Comparison of ENCODE assay signal across 25 cellular contexts in the genomic region with DNA sequence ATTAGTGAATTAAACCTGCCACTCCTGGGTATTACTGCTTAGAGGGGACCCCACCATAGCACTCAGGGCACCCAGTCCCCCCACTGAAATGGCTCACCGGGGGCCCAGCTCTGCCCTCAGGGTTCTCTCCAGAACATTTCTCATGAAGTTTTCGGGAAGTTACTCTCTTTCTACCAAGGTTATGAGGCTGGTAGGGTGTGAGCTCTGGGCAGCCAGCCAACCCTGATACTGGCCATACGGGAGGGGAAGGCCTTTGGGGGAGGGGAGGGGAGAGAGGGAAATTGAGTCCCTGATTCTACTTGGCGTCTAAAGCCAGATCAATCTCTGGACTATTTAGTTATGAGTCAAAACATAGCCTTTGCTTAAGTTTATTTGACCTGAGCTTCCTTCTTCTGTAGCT. TPM values are rescaled to one million over a fixed set of nuclear protein-coding genes. Genes with fewer than 3 reads are reported as not detected.
DNase-seq lines count a peak whose midpoint lies in the region; ATAC-seq and TF ChIP-seq lines count a peak whose summit lies in the region.
"Had no signal": no experiment of that assay in that cellular context is flagged by ENCODE, and none has a peak within 500 bp of the region (broad histone marks: within the 10 kb centered on the region; RNA-seq: fewer than 3 reads in every experiment).

No MANE protein-coding gene starts in this region.

- H3K4me1 ChIP-seq in mammary epithelial cell (ENCODE audit: insufficient read depth, low read length) (peaks cover 16% of the 10 kb centered on the region), adrenal gland (replicated peaks in 1 of 2) (peaks cover 16 to 45% of the 10 kb centered on the region in 2 donors), mucosa of descending colon (ENCODE audit: low read depth) (peaks cover 8% of the 10 kb centered on the region), transverse colon (peaks cover 13 to 17% (median 15%) of the 10 kb centered on the region in 4 donors)
- H3K4me1 ChIP-seq: psoas muscle had no signal

- no peaks in the 10 kb centered on the region for H3K9me3 ChIP-seq in mammary epithelial cell (replicated peaks; ENCODE audit: insufficient read depth, low read length)
- H3K9me3 ChIP-seq in adrenal gland (replicated peaks in 1 of 3): no peaks in the 10 kb centered on the region
- no peaks in the 10 kb centered on the region for H3K9me3 ChIP-seq in mucosa of descending colon
- no peaks in the 10 kb centered on the region for H3K9me3 ChIP-seq in transverse colon
- H3K9me3 ChIP-seq: psoas muscle, tibial nerve had no signal

- no peaks in the 10 kb centered on the region for H4K20me1 ChIP-seq in mammary epithelial cell (ENCODE audit: insufficient read depth, low read length)

- ATAC-seq in mucosa of descending colon (peak; percentile 87), GM19452 (IDR thresholded peaks at IDR 0.05; ENCODE audit: unreplicated experiment) (no peak)
- ATAC-seq: activated CD4-positive, CD25-positive, alpha-beta regulatory T cell treated with anti-CD3 and anti-CD28 coated beads, Interleukin-2, amount 50 U/mL, for 24 hours; activated T-cell treated with anti-CD3 and anti-CD28 coated beads, Interleukin-2, amount 50 U/mL, for 4 hours; natural killer cell treated with Interleukin-12 subunit alpha and Interleukin-12 subunit beta and Interleukin-15 and Interleukin-18, amount 100 ng/mL, for 72 hours; psoas muscle had no signal

- dilution Hi-C loops in mammary epithelial cell (cut with HindIII; ENCODE audit: low sequenced_read_pairs): no loop called here

- intact Hi-C loops in MCF 10A (cut with micrococcal nuclease): no loop called here
- intact Hi-C loops in mammary epithelial cell (cut with micrococcal nuclease): no loop called here
- intact Hi-C loops in adrenal gland (cut with DNase I): no loop called here
- intact Hi-C loops in mucosa of descending colon (cut with DNase I, micrococcal nuclease): no loop called here
- intact Hi-C loops in transverse colon (cut with DNase I; ENCODE audit: low total_unique reads): no loop called here

- H3K4me3 Mint-ChIP-seq in MCF 10A (ENCODE audit: unreplicated experiment): no peak overlapping the region
- H3K4me3 Mint-ChIP-seq: activated T-cell treated with anti-CD3 and anti-CD28 coated beads, Interleukin-2, amount 50 U/mL, for 4 hours; CD8-positive, alpha-beta memory T cell; dendritic cell treated with granulocyte-macrophage colony-stimulating factor and Interleukin-4, amounts not matched to agents 40 ng/mL and 50 ng/mL, for 4 days; natural killer cell treated with Interleukin-12 subunit alpha and Interleukin-12 subunit beta and Interleukin-15 and Interleukin-18, amount 100 ng/mL, for 72 hours had no signal

- no peaks in the 10 kb centered on the region for H3K9me3 Mint-ChIP-seq in MCF 10A (ENCODE audit: unreplicated experiment)
- H3K9me3 Mint-ChIP-seq: activated T-cell treated with anti-CD3 and anti-CD28 coated beads, Interleukin-2, amount 50 U/mL, for 4 hours; CD8-positive, alpha-beta memory T cell; dendritic cell treated with granulocyte-macrophage colony-stimulating factor and Interleukin-4, amounts not matched to agents 40 ng/mL and 50 ng/mL, for 4 days; natural killer cell treated with Interleukin-12 subunit alpha and Interleukin-12 subunit beta and Interleukin-15 and Interleukin-18, amount 100 ng/mL, for 72 hours had no signal

- in situ Hi-C loops in mammary epithelial cell (cut with MboI; ENCODE audit: low sequenced_read_pairs in 2 of 2): no loop called here
- in situ Hi-C loops in transverse colon (cut with MboI; ENCODE audit: low pct_ligation_motif_present in 1 of 4, low pct_unique_long_range_greater_than_20kb in 1 of 4, low sequenced_read_pairs in 3 of 4): no loop called here

- 69% methylated on average over 3 of the region's 4 CpGs for WGBS in mammary epithelial cell (ENCODE audit: low coverage, missing lambda C conversion rate)
- 18 to 20% (median 19%) methylated on average over 4 of the region's 4 CpGs for WGBS in adrenal gland, 4 donors
- WGBS in transverse colon (ENCODE audit: low coverage in 1 of 2), 2 donors: 30 to 38% methylated on average over 4 of the region's 4 CpGs

- no TSS peak for BruUV-seq in MCF 10A (replicated peaks; lab: Mats Ljungman, UMichigan)
- no TSS peak for BruUV-seq in mammary epithelial cell (replicated peaks; lab: Mats Ljungman, UMichigan)

- CTCF ChIA-PET in MCF 10A (lab: Yijun Ruan, JAX) (no interaction called here), mammary epithelial cell (lab: Charles Lee; ENCODE audit: low non-redundant PET) (no interaction called here)

- no peak overlapping the region for H3K9ac ChIP-seq in mammary epithelial cell (ENCODE audit: insufficient read depth, low read length)

- no peaks in the 10 kb centered on the region for H3K79me2 ChIP-seq in mammary epithelial cell (ENCODE audit: insufficient read depth, low read length)

- no peak overlapping the region for H3K4me2 ChIP-seq in mammary epithelial cell (ENCODE audit: insufficient read depth, low read depth, low read length)

- TF ChIP-seq EP300 in transverse colon (IDR thresholded peaks at IDR 0.05; ENCODE audit: low read depth): no peak

- no peak overlapping the region for H3K27ac ChIP-seq in mammary epithelial cell (ENCODE audit: insufficient read depth, low read depth, low read length)
- H3K27ac ChIP-seq in adrenal gland: peak overlapping the region in 4 of 5 donors; percentile 42 to 78 (median 60)
- H3K27ac ChIP-seq in transverse colon: peak overlapping the region in 3 of 4 donors; percentile 4 to 43 (median 9)
- H3K27ac ChIP-seq: cardiac muscle cell, psoas muscle, skin epidermis had no signal

- no peaks in the 10 kb centered on the region for H3K36me3 Mint-ChIP-seq in MCF 10A (ENCODE audit: insufficient read depth, unreplicated experiment)
- H3K36me3 Mint-ChIP-seq: CD8-positive, alpha-beta memory T cell; natural killer cell treated with Interleukin-12 subunit alpha and Interleukin-12 subunit beta and Interleukin-15 and Interleukin-18, amount 100 ng/mL, for 72 hours had no signal

- H3K27me3 ChIP-seq in mammary epithelial cell (ENCODE audit: insufficient read depth, low read length) (no peaks in the 10 kb centered on the region), adrenal gland (no peaks in the 10 kb centered on the region), transverse colon (no peaks in the 10 kb centered on the region)
- H3K27me3 ChIP-seq: cardiac muscle cell had no signal

- H3K36me3 ChIP-seq in mammary epithelial cell (ENCODE audit: insufficient read depth, low read length) (no peaks in the 10 kb centered on the region), adrenal gland (replicated peaks in 1 of 2) (no peaks in the 10 kb centered on the region), mucosa of descending colon (ENCODE audit: low read depth) (no peaks in the 10 kb centered on the region), transverse colon (no peaks in the 10 kb centered on the region)
- H3K36me3 ChIP-seq: cardiac muscle cell, tibial nerve had no signal

- POLR2A ChIA-PET in MCF 10A (lab: Yijun Ruan, JAX): no interaction called here

- H3K27me3 Mint-ChIP-seq in MCF 10A (ENCODE audit: insufficient read depth, unreplicated experiment): peaks cover 17% of the 10 kb centered on the region

- H3K4me3 ChIP-seq in mammary epithelial cell (replicated peaks in 1 of 3; ENCODE audit: insufficient read depth in 1 of 3, low read depth in 2 of 3, low read length in 3 of 3): no peak overlapping the region
- no peak overlapping the region for H3K4me3 ChIP-seq in adrenal gland
- no peak overlapping the region for H3K4me3 ChIP-seq in mucosa of descending colon
- H3K4me3 ChIP-seq in transverse colon: no peak overlapping the region
- H3K4me3 ChIP-seq: cardiac muscle cell, psoas muscle, skin epidermis had no signal

- no peak for TF ChIP-seq CTCF in MCF 10A (IDR thresholded peaks at IDR 0.05; ENCODE audit: unreplicated experiment)
- TF ChIP-seq CTCF in mammary epithelial cell (conservative IDR thresholded peaks at IDR 0.05 in 1 of 2, IDR thresholded peaks at IDR 0.05 in 1 of 2; ENCODE audit: extremely low read depth in 1 of 2, insufficient read depth in 1 of 2, low read depth in 1 of 2, low read length in 2 of 2): no peak
- no peak for TF ChIP-seq CTCF in adrenal gland (IDR thresholded peaks at IDR 0.05)
- no peak for TF ChIP-seq CTCF in mucosa of descending colon (IDR thresholded peaks at IDR 0.05)
- no peak for TF ChIP-seq CTCF in transverse colon (IDR thresholded peaks at IDR 0.05)

- DNase-seq in MCF 10A (ENCODE audit: unreplicated experiment): peak; percentile 71
- no peak for DNase-seq in mammary epithelial cell
- DNase-seq in adrenal gland: peak; percentile 71 to 91 (median 84)
- DNase-seq in mucosa of descending colon: peak; percentile 88 to 91 (median 91)
- DNase-seq in transverse colon: peak; percentile 86
- DNase-seq in occipital lobe (lab: John Stamatoyannopoulos, UW): no peak
- DNase-seq in DMS79 treated with DMSO at 0.1 percent for 48 hours (lab: John Stamatoyannopoulos, UW): no peak
- DNase-seq: activated naive CD4-positive, alpha-beta T cell treated with Interleukin-2 at 50 U/mL for 16 hours; activated T-cell treated with anti-CD3 and anti-CD28 coated beads, Interleukin-2, amount 50 U/mL, for 4 hours; amniotic stem cell; NCI-H1694; NCI-H526 treated with DMSO at 0.1 percent for 48 hours; stimulated activated CD4-positive, alpha-beta T cell treated with anti-CD3 and anti-CD28 coated beads, Interleukin-4, amount 100 ng/mL, for 24 hours; stimulated activated naive CD4-positive, alpha-beta T cell treated with Interleukin-2 at 50 U/mL for 16 hours; T-helper 9 cell had no signal

- H2AFZ ChIP-seq in mammary epithelial cell (ENCODE audit: low read depth, low read length): no peak overlapping the region

- TF ChIP-seq POLR2A in adrenal gland (IDR thresholded peaks at IDR 0.05) (no peak), transverse colon (IDR thresholded peaks at IDR 0.05) (no peak)

- peak overlapping the region; percentile 49 for H3K27ac Mint-ChIP-seq in MCF 10A (ENCODE audit: low read depth, unreplicated experiment)
- H3K27ac Mint-ChIP-seq: CD8-positive, alpha-beta memory T cell; dendritic cell treated with granulocyte-macrophage colony-stimulating factor and Interleukin-4, amounts not matched to agents 40 ng/mL and 50 ng/mL, for 4 days; natural killer cell treated with Interleukin-12 subunit alpha and Interleukin-12 subunit beta and Interleukin-15 and Interleukin-18, amount 100 ng/mL, for 72 hours had no signal

- H3K4me1 Mint-ChIP-seq in MCF 10A (ENCODE audit: insufficient read depth, unreplicated experiment): peaks cover 21% of the 10 kb centered on the region
- H3K4me1 Mint-ChIP-seq: CD8-positive, alpha-beta memory T cell had no signal

RNA-seq across cellular contexts. Expression of a gene that starts 12.9 kb away (rescaled TPM):
- total RNA-seq in MCF 10A (2022) (not detected in 2 replicates), mammary epithelial cell (1 to 10 TPM in 1 of 2 donors, under 1 TPM in 1; 0.17 to 1.4 TPM), adrenal gland (10 to 100 TPM; 12.4 to 58.1 (median 16.8) TPM), mucosa of descending colon (100 to 1,000 TPM in 2 of 3 donors, 10 to 100 TPM in 1; 98.4 to 200 (median 167) TPM), transverse colon (100 to 1,000 TPM in 3 of 4 donors, 10 to 100 TPM in 1; 65.7 to 673 (median 364) TPM), occipital lobe (16.7 TPM)
- polyA plus RNA-seq in mammary epithelial cell (1.0 TPM), adrenal gland (10 to 100 TPM; 19.9 to 23.8 (median 20.0) TPM)
- polyA minus RNA-seq in mammary epithelial cell: not detected
- total RNA-seq: A172 had no signal

Comparison
In these comparisons a context has a peak if more than half of its experiments do, and no peak if none do; other contexts are left out.
1. DNase-seq: peak in MCF 10A (single experiment), adrenal gland (7 of 7), mucosa of descending colon (3 of 3) and transverse colon (single experiment); none in mammary epithelial cell (single experiment), occipital lobe (single experiment) and DMS79 treated with DMSO at 0.1 percent for 48 hours (single experiment).